ENCODE assay signal across 1 cellular context in genomic region chr10:43393606-43394360, GRCh38.
TF ChIP-seq lines count a peak whose summit lies in the region.

No MANE protein-coding gene starts in this region.

TF ChIP-seq in HCT116, 20 proteins besides CTCF, POLR2A, EP300 and RAD21 (continued from another document):
- TF ChIP-seq EGR1 (IDR thresholded peaks at IDR 0.05; ENCODE audit: low read depth) (no peak), SP1 (IDR thresholded peaks at IDR 0.05; ENCODE audit: low read depth) (no peak), REST (IDR thresholded peaks at IDR 0.05; ENCODE audit: low read depth) (no peak), CEBPB (IDR thresholded peaks at IDR 0.05; ENCODE audit: low read depth) (no peak), POLR2AphosphoS5 (IDR thresholded peaks at IDR 0.05; ENCODE audit: low read depth, low read length) (no peak), EZH2 (IDR thresholded peaks at IDR 0.05) (no peak), ZNF274 (IDR thresholded peaks at IDR 0.05; ENCODE audit: low read depth, low read length) (no peak), EZH2phosphoT487 (IDR thresholded peaks at IDR 0.05; ENCODE audit: borderline replicate concordance) (no peak), TCF7L2 (IDR thresholded peaks at IDR 0.05; ENCODE audit: borderline replicate concordance, extremely low read depth, insufficient read depth, insufficient read length) (no peak), SRF (IDR thresholded peaks at IDR 0.05; ENCODE audit: low read depth) (no peak), ZFX (IDR thresholded peaks at IDR 0.05) (no peak)
- TF ChIP-seq, protein P1, sequence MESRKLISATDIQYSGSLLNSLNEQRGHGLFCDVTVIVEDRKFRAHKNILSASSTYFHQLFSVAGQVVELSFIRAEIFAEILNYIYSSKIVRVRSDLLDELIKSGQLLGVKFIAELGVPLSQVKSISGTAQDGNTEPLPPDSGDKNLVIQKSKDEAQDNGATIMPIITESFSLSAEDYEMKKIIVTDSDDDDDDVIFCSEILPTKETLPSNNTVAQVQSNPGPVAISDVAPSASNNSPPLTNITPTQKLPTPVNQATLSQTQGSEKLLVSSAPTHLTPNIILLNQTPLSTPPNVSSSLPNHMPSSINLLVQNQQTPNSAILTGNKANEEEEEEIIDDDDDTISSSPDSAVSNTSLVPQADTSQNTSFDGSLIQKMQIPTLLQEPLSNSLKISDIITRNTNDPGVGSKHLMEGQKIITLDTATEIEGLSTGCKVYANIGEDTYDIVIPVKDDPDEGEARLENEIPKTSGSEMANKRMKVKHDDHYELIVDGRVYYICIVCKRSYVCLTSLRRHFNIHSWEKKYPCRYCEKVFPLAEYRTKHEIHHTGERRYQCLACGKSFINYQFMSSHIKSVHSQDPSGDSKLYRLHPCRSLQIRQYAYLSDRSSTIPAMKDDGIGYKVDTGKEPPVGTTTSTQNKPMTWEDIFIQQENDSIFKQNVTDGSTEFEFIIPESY (IDR thresholded peaks at IDR 0.05; ENCODE audit: extremely low read depth, insufficient replicate concordance, low read length), result no peak
